Comparison of ENCODE assay signal across 21 cellular contexts in the genomic region with DNA sequence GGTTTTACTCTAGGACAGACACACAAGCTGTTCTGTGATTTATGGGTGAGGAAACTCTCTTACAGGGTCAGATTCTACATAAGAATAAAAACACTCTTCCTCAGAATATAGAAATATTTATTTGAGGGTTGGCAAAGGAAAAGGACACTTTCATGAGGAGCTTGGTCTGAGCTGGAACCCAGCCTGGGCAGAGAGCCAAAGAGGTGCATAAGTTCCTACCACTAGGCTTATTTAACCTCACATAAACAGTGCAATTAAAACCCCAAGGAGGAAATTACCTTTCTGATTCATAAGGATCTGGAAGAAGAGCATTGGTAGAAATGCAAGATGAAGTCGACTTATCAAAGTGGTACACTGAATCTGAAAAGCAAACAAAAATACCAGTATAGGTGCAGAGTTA. TPM values are rescaled to one million over a fixed set of nuclear protein-coding genes. Genes with fewer than 3 reads are reported as not detected.
DNase-seq lines count a peak whose midpoint lies in the region; ATAC-seq and TF ChIP-seq lines count a peak whose summit lies in the region.
"Had no signal": no experiment of that assay in that cellular context is flagged by ENCODE, and none has a peak within 500 bp of the region (broad histone marks: within the 10 kb centered on the region; RNA-seq: fewer than 3 reads in every experiment).

No MANE protein-coding gene starts in this region.

- no peak for TF ChIP-seq CTCF in MCF 10A (IDR thresholded peaks at IDR 0.05; ENCODE audit: unreplicated experiment)
- no peak for TF ChIP-seq CTCF in breast epithelium (IDR thresholded peaks at IDR 0.05)
- no peak for TF ChIP-seq CTCF in colonic mucosa (IDR thresholded peaks at IDR 0.05)
- TF ChIP-seq CTCF in transverse colon (IDR thresholded peaks at IDR 0.05): no peak

- H3K27me3 ChIP-seq in breast epithelium: no peaks in the 10 kb centered on the region
- H3K27me3 ChIP-seq in colonic mucosa: no peaks in the 10 kb centered on the region
- H3K27me3 ChIP-seq in transverse colon: no peaks in the 10 kb centered on the region
- H3K27me3 ChIP-seq: gastroesophageal sphincter had no signal

- BruUV-seq in MCF 10A (replicated peaks; lab: Mats Ljungman, UMichigan): no TSS peak

- intact Hi-C loops in MCF 10A (cut with micrococcal nuclease) (no loop called here), breast epithelium (cut with DNase I; ENCODE audit: low total_unique reads) (no loop called here), colonic mucosa (cut with DNase I) (loop anchor here (10.0 kb wide), 1 partner anchor 108 kb away; no protein-coding TSS in a partner anchor), transverse colon (cut with DNase I; ENCODE audit: low total_unique reads) (no loop called here)

- peaks cover 6% of the 10 kb centered on the region for H3K4me1 Mint-ChIP-seq in MCF 10A (ENCODE audit: insufficient read depth, unreplicated experiment)

- POLR2A ChIA-PET in MCF 10A (lab: Yijun Ruan, JAX): no interaction called here

- DNase-seq in MCF 10A (ENCODE audit: unreplicated experiment): peak; percentile 24
- no peak for DNase-seq in breast epithelium (ENCODE audit: low spot score in 2 of 2)
- peak; percentile 19 for DNase-seq in NCI-H82 treated with DMSO at 0.1 percent for 48 hours (lab: John Stamatoyannopoulos, UW; ENCODE audit: unreplicated experiment)
- peak; percentile 45 for DNase-seq in colonic mucosa
- peak; percentile 51 for DNase-seq in transverse colon
- DNase-seq in caudate nucleus (lab: John Stamatoyannopoulos, UW): no peak
- DNase-seq in islet precursor cell: no peak
- DNase-seq: activated CD4-positive, alpha-beta T cell treated with anti-CD3 and anti-CD28 coated beads, Interleukin-2, amount 50 U/mL, for 48 hours; activated T-cell treated with anti-CD3 and anti-CD28 coated beads, Interleukin-2, amount 50 U/mL, for 1 hour; EL; GM23248; NCI-H1694; NCI-H524 had no signal

- H3K36me3 ChIP-seq in breast epithelium (no peaks in the 10 kb centered on the region), colonic mucosa (no peaks in the 10 kb centered on the region), transverse colon (peaks cover 0 to 27% (median 7%) of the 10 kb centered on the region in 4 donors)

- H3K9ac ChIP-seq in colonic mucosa (ENCODE audit: low read depth in 2 of 2, low read length in 2 of 2): no peak overlapping the region
- H3K9ac ChIP-seq: GM23248 had no signal

- no peaks in the 10 kb centered on the region for H3K9me3 ChIP-seq in breast epithelium
- no peaks in the 10 kb centered on the region for H3K9me3 ChIP-seq in colonic mucosa
- no peaks in the 10 kb centered on the region for H3K9me3 ChIP-seq in transverse colon
- H3K9me3 ChIP-seq: gastroesophageal sphincter had no signal

- peak overlapping the region; percentile 59 for H3K27ac Mint-ChIP-seq in MCF 10A (ENCODE audit: low read depth, unreplicated experiment)
- H3K27ac Mint-ChIP-seq: progenitor cell of endocrine pancreas; stimulated activated memory B cell treated with anti-CD40 and anti-IgM and Interleukin-4, amounts not matched to agents 10 μg/mL and 1 μg/mL and 100 μg/mL, for 72 hours had no signal

- H3K27ac ChIP-seq in breast epithelium: no peak overlapping the region
- no peak overlapping the region for H3K27ac ChIP-seq in colonic mucosa
- no peak overlapping the region for H3K27ac ChIP-seq in transverse colon
- no peak overlapping the region for H3K27ac ChIP-seq in caudate nucleus (ENCODE audit: low read depth, low read length)
- H3K27ac ChIP-seq: gastroesophageal sphincter, GM23248 had no signal

- TF ChIP-seq POLR2A in breast epithelium (IDR thresholded peaks at IDR 0.05) (no peak), transverse colon (IDR thresholded peaks at IDR 0.05) (no peak)

- no peaks in the 10 kb centered on the region for H3K27me3 Mint-ChIP-seq in MCF 10A (ENCODE audit: insufficient read depth, unreplicated experiment)
- H3K27me3 Mint-ChIP-seq: progenitor cell of endocrine pancreas; stimulated activated memory B cell treated with anti-CD40 and anti-IgM and Interleukin-4, amounts not matched to agents 10 μg/mL and 1 μg/mL and 100 μg/mL, for 72 hours; type B pancreatic cell had no signal

- no peak overlapping the region for H3K4me3 Mint-ChIP-seq in MCF 10A (ENCODE audit: unreplicated experiment)
- H3K4me3 Mint-ChIP-seq: nephron; stimulated activated memory B cell treated with anti-CD40 and anti-IgM and Interleukin-4, amounts not matched to agents 10 μg/mL and 1 μg/mL and 100 μg/mL, for 72 hours; type B pancreatic cell had no signal

- H3K9me3 Mint-ChIP-seq in MCF 10A (ENCODE audit: unreplicated experiment): no peaks in the 10 kb centered on the region
- H3K9me3 Mint-ChIP-seq: activated naive CD4-positive, alpha-beta T cell treated with anti-CD3 and anti-CD28 coated beads, Interleukin-2, amount 50 U/mL, for 72 hours; nephron; stimulated activated memory B cell treated with anti-CD40 and anti-IgM and Interleukin-4, amounts not matched to agents 10 μg/mL and 1 μg/mL and 100 μg/mL, for 72 hours; type B pancreatic cell had no signal

- WGBS in transverse colon (ENCODE audit: low coverage in 1 of 2), 2 donors: 31 to 40% methylated on average over 1 of the region's 1 CpG

- H3K36me3 Mint-ChIP-seq in MCF 10A (ENCODE audit: insufficient read depth, unreplicated experiment): peaks cover 97% of the 10 kb centered on the region

- H3K4me3 ChIP-seq in breast epithelium (no peak overlapping the region), colonic mucosa (no peak overlapping the region), transverse colon (no peak overlapping the region)
- H3K4me3 ChIP-seq: gastroesophageal sphincter, GM23248 had no signal

- in situ Hi-C loops in transverse colon (cut with MboI; ENCODE audit: low pct_ligation_motif_present in 1 of 4, low pct_unique_long_range_greater_than_20kb in 1 of 4, low sequenced_read_pairs in 3 of 4): no loop called here

- ATAC-seq in HG03432 (IDR thresholded peaks at IDR 0.05; ENCODE audit: unreplicated experiment): no peak
- ATAC-seq: activated naive CD4-positive, alpha-beta T cell treated with anti-CD3 and anti-CD28 coated beads, Interleukin-2, amount 50 U/mL, for 72 hours; gastroesophageal sphincter; Panc1; stimulated activated memory B cell treated with anti-CD40 and anti-IgM and Interleukin-4, amounts not matched to agents 10 μg/mL and 1 μg/mL and 100 μg/mL, for 72 hours had no signal

- H3K4me1 ChIP-seq in breast epithelium (no peaks in the 10 kb centered on the region), colonic mucosa (no peaks in the 10 kb centered on the region), transverse colon (peaks cover 5 to 18% (median 8%) of the 10 kb centered on the region in 4 donors)

- CTCF ChIA-PET in MCF 10A (lab: Yijun Ruan, JAX): interaction anchor here (0.5 to 1.2 kb wide), 5 partner anchors 22 to 507 kb away, joined by 3 to 5 read pairs (median 3); no protein-coding TSS in a partner anchor

- no peak for TF ChIP-seq EP300 in transverse colon (IDR thresholded peaks at IDR 0.05; ENCODE audit: low read depth)

RNA-seq across cellular contexts. Expression of gene SETD7, which starts 32.9 kb away (rescaled TPM):
- total RNA-seq in MCF 10A (2022): 60.4 and 66.9 TPM in 2 replicates
- total RNA-seq in breast epithelium: 100 to 1,000 TPM in 1 of 3 donors, 10 to 100 TPM in 2; 54.9 to 100 (median 63.6) TPM
- 10 to 100 TPM; 25.5 to 29.5 TPM for total RNA-seq in colonic mucosa
- 10 to 100 TPM; 19.7 to 31.3 (median 24.8) TPM for total RNA-seq in transverse colon

Comparison
In these comparisons a context has a peak if more than half of its experiments do, and no peak if none do; other contexts are left out.
1. DNase-seq: peak in MCF 10A (single experiment), NCI-H82 treated with DMSO at 0.1 percent for 48 hours (single experiment), colonic mucosa (single experiment) and transverse colon (single experiment); none in breast epithelium (0 of 2), caudate nucleus (0 of 61) and islet precursor cell (single experiment).